1 cellular context compared by ENCODE assay signal in the genomic region with DNA sequence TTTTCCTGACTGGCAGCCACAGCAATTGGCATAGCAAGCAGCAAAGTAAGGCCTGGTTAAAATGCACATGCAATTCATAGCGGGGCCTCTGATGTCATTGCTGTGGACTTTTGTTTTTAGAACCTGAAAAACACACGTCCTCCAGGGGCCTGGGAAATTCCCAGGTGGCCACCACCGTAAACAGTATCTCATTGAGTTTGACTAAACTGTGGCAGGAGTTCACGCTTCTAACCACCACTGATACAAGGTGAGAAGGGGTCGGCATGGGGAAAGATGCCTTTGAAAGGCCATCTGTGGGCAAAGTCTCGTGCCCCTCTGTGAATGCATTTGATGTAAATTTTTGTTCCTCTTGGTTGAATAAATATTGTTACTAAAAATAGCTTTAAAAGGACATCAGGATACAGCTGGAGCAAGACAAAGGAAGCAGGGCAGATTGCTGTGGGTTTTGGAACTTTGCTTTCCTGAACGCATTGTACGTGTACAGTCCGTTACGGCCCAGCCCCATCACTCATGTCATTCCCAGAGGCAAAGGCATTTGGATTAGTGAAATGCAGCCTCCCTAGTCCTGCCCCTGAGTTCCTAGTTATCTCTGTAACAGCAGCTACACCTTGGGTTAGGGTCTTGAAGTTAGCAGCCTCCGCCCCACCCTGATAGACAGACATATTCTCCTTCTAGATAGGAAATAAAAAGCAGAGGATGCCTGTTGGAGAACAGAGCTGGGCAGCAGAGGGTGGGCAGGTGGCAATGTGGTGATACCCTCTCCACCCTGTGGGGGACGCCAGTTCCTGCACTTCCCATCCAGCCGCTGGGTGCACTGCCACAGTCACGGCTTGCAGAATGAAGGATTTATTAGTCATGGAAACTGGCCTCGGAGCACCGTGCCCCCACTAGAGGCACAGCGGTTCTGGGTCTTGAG.
TF ChIP-seq lines count a peak whose summit lies in the region.

No MANE protein-coding gene starts in this region.

TF ChIP-seq in K562, 482 proteins besides CTCF, POLR2A, EP300 and RAD21 (continued from another document and continues in another):
- TF ChIP-seq ATF1 (CRISPR knock-in tag; IDR thresholded peaks at IDR 0.05) (no peak), ATF1 (tag; IDR thresholded peaks at IDR 0.05) (peak; percentile 42; the same call in 1 of the 2 replicates), SMAD2 (IDR thresholded peaks at IDR 0.05; ENCODE audit: low read depth, low read length) (no peak), NCOR1 (IDR thresholded peaks at IDR 0.05) (peak; percentile 84), PHF8 (IDR thresholded peaks at IDR 0.05; ENCODE audit: borderline replicate concordance, low read length) (no peak), KDM1A (IDR thresholded peaks at IDR 0.05) (peak; percentile 68 to 75), GATA2 (CRISPR knock-in tag; IDR thresholded peaks at IDR 0.05) (peak; percentile 57), XRCC5 (IDR thresholded peaks at IDR 0.05; ENCODE audit: low read depth, low read length) (0 out of 2 replicates have a peak, but pooled peaks have one; percentile 34), ZBTB7A (IDR thresholded peaks at IDR 0.05; ENCODE audit: borderline replicate concordance, control insufficient read depth, low read depth, low read length) (0 out of 2 replicates have a peak, but pooled peaks have one; percentile 80), MXI1 (IDR thresholded peaks at IDR 0.05; ENCODE audit: low read depth, low read length) (no peak), SMARCA5 (IDR thresholded peaks at IDR 0.05) (peak; percentile 39; the same call in 1 of the 2 replicates), PRPF4 (IDR thresholded peaks at IDR 0.05; ENCODE audit: insufficient read depth, low read depth, low read length, poor library complexity, severe bottlenecking) (no peak), SMC3 (conservative IDR thresholded peaks at IDR 0.05; ENCODE audit: insufficient read depth, low read depth, low read length) (peak; percentile 48), ZNF696 (CRISPR knock-in tag; conservative IDR thresholded peaks at IDR 0.05) (no peak), ZBTB2 (IDR thresholded peaks at IDR 0.05) (peak; percentile 71; the same call in 1 of the 2 replicates), ZNF324 (CRISPR knock-in tag; IDR thresholded peaks at IDR 0.05) (no peak), CBX8 (IDR thresholded peaks at IDR 0.05; ENCODE audit: borderline replicate concordance, extremely low read depth, low read depth, low read length, poor library complexity, severe bottlenecking) (no peak), PCBP1 (IDR thresholded peaks at IDR 0.05; ENCODE audit: low read depth, low read length, poor library complexity, severe bottlenecking) (no peak), CREM (IDR thresholded peaks at IDR 0.05; ENCODE audit: low read depth) (0 out of 2 replicates have a peak, but pooled peaks have one; percentile 50), ZFP91 (CRISPR knock-in tag; IDR thresholded peaks at IDR 0.05) (no peak), ZBTB34 (CRISPR knock-in tag; IDR thresholded peaks at IDR 0.05) (no peak), SMARCC2 (IDR thresholded peaks at IDR 0.05; ENCODE audit: low read depth) (peak; percentile 47; the same call in 1 of the 2 replicates), SRF (CRISPR knock-in tag; IDR thresholded peaks at IDR 0.05) (peak in 1 of 2 experiments; percentile 70; a peak in 1 of 4 replicates), PTRF (tag; IDR thresholded peaks at IDR 0.05) (no peak), CXXC5 (CRISPR knock-in tag; IDR thresholded peaks at IDR 0.05) (peak; percentile 60), PHB (CRISPR knock-in tag; IDR thresholded peaks at IDR 0.05) (no peak), CTBP1 (IDR thresholded peaks at IDR 0.05; ENCODE audit: borderline replicate concordance) (peak; percentile 58; the same call in 1 of the 2 replicates), RB1 (IDR thresholded peaks at IDR 0.05; ENCODE audit: low read depth) (0 out of 2 replicates have a peak, but pooled peaks have one; percentile 41), TGIF2 (CRISPR knock-in tag; IDR thresholded peaks at IDR 0.05) (no peak), ZNF184 (CRISPR knock-in tag; IDR thresholded peaks at IDR 0.05) (no peak), USF1 (CRISPR knock-in tag; IDR thresholded peaks at IDR 0.05) (peak; percentile 37; the same call in 1 of the 2 replicates), POLR3G (IDR thresholded peaks at IDR 0.05; ENCODE audit: extremely low read depth, insufficient read length, insufficient replicate concordance) (no peak), ZNF12 (CRISPR knock-in tag; IDR thresholded peaks at IDR 0.05) (0 out of 2 replicates have a peak, but pooled peaks have one; percentile 19), NEUROD1 (IDR thresholded peaks at IDR 0.05; ENCODE audit: borderline replicate concordance, low read depth, low read length, partially characterized antibody) (peak; percentile 39), BHLHE40 (IDR thresholded peaks at IDR 0.05; ENCODE audit: low read length) (peak; percentile 58; the same call in 1 of the 2 replicates), HCFC1 (IDR thresholded peaks at IDR 0.05; ENCODE audit: low read depth, low read length) (0 out of 2 replicates have a peak, but pooled peaks have one; percentile 28), TCF3 (CRISPR knock-in tag; IDR thresholded peaks at IDR 0.05) (peak; percentile 85), STAT5B (CRISPR knock-in tag; IDR thresholded peaks at IDR 0.05) (no peak), ATF3 (IDR thresholded peaks at IDR 0.05) (peak; percentile 19; the same call in 1 of the 2 replicates), ATF3 (CRISPR knock-in tag; conservative IDR thresholded peaks at IDR 0.05) (no peak), TEAD4 (IDR thresholded peaks at IDR 0.05; ENCODE audit: low read length) (peak; percentile 79), TEAD4 (CRISPR knock-in tag; IDR thresholded peaks at IDR 0.05; ENCODE audit: borderline replicate concordance) (no peak), PBX2 (CRISPR knock-in tag; IDR thresholded peaks at IDR 0.05; ENCODE audit: low read depth) (no peak), PBX2 (tag; conservative IDR thresholded peaks at IDR 0.05; ENCODE audit: low read depth) (peak; percentile 92)
- TF ChIP-seq, protein P1, sequence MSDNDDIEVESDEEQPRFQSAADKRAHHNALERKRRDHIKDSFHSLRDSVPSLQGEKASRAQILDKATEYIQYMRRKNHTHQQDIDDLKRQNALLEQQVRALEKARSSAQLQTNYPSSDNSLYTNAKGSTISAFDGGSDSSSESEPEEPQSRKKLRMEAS (CRISPR knock-in tag; IDR thresholded peaks at IDR 0.05), result peak; percentile 70
- TF ChIP-seq, protein P2, sequence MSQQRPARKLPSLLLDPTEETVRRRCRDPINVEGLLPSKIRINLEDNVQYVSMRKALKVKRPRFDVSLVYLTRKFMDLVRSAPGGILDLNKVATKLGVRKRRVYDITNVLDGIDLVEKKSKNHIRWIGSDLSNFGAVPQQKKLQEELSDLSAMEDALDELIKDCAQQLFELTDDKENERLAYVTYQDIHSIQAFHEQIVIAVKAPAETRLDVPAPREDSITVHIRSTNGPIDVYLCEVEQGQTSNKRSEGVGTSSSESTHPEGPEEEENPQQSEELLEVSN (IDR thresholded peaks at IDR 0.05; ENCODE audit: borderline replicate concordance in 1 of 2, extremely low read depth in 1 of 2, insufficient read depth in 1 of 2, insufficient read length in 1 of 2, low read depth in 1 of 2, low read length in 1 of 2, poor library complexity in 1 of 2, severe bottlenecking in 1 of 2), result peak; percentile 9 to 11
- TF ChIP-seq, protein P3, sequence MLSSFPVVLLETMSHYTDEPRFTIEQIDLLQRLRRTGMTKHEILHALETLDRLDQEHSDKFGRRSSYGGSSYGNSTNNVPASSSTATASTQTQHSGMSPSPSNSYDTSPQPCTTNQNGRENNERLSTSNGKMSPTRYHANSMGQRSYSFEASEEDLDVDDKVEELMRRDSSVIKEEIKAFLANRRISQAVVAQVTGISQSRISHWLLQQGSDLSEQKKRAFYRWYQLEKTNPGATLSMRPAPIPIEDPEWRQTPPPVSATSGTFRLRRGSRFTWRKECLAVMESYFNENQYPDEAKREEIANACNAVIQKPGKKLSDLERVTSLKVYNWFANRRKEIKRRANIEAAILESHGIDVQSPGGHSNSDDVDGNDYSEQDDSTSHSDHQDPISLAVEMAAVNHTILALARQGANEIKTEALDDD (IDR thresholded peaks at IDR 0.05), result peak; percentile 94
- TF ChIP-seq, protein P4, sequence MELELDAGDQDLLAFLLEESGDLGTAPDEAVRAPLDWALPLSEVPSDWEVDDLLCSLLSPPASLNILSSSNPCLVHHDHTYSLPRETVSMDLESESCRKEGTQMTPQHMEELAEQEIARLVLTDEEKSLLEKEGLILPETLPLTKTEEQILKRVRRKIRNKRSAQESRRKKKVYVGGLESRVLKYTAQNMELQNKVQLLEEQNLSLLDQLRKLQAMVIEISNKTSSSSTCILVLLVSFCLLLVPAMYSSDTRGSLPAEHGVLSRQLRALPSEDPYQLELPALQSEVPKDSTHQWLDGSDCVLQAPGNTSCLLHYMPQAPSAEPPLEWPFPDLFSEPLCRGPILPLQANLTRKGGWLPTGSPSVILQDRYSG (tag; conservative IDR thresholded peaks at IDR 0.05; ENCODE audit: low read depth), result 0 out of 2 replicates have a peak, but pooled peaks have one; percentile 38
- TF ChIP-seq, protein P5, sequence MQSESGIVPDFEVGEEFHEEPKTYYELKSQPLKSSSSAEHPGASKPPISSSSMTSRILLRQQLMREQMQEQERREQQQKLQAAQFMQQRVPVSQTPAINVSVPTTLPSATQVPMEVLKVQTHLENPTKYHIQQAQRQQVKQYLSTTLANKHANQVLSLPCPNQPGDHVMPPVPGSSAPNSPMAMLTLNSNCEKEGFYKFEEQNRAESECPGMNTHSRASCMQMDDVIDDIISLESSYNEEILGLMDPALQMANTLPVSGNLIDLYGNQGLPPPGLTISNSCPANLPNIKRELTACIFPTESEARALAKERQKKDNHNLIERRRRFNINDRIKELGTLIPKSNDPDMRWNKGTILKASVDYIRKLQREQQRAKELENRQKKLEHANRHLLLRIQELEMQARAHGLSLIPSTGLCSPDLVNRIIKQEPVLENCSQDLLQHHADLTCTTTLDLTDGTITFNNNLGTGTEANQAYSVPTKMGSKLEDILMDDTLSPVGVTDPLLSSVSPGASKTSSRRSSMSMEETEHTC (IDR thresholded peaks at IDR 0.05), result 0 out of 2 replicates have a peak, but pooled peaks have one; percentile 9
